ENCODE assay signal across 36 cellular contexts in genomic region chr6:20644667-20645370, GRCh38.
DNase-seq lines count a peak whose midpoint lies in the region; FAIRE-seq and TF ChIP-seq lines count a peak whose summit lies in the region.
"Had no signal": no experiment of that assay in that cellular context is flagged by ENCODE, and none has a peak within 500 bp of the region (broad histone marks: within the 10 kb centered on the region; RNA-seq: fewer than 3 reads in every experiment).

No MANE protein-coding gene starts in this region.

- POLR2A ChIA-PET in activated CD4-positive, alpha-beta memory T cell treated with anti-CD3 and anti-CD28 coated beads for 36 hours (lab: Charles Lee), result no interaction called here
- POLR2A ChIA-PET in activated CD4-positive, alpha-beta memory T cell treated with anti-CD3 and anti-CD28 coated beads, Interleukin-2, amount 10 ng/mL, durations not matched to agents 7 days and 5 days (lab: Charles Lee), result no interaction called here

- H3K36me3 ChIP-seq in mammary epithelial cell (ENCODE audit: insufficient read depth, low read length), result no peaks in the 10 kb centered on the region
- H3K36me3 ChIP-seq: ascending aorta, Peyer's patch, SJSA1, suprapubic skin had no signal

- H3K27me3 Mint-ChIP-seq in activated CD4-positive, alpha-beta memory T cell treated with anti-CD3 and anti-CD28 coated beads for 36 hours, result no peaks in the 10 kb centered on the region
- H3K27me3 Mint-ChIP-seq in activated CD4-positive, alpha-beta memory T cell treated with anti-CD3 and anti-CD28 coated beads, Interleukin-2, amount 10 ng/mL, durations not matched to agents 7 days and 5 days, result no peaks in the 10 kb centered on the region
- H3K27me3 Mint-ChIP-seq: activated CD8-positive, alpha-beta memory T cell treated with anti-CD3 and anti-CD28 coated beads, Interleukin-2, amount 10 ng/mL, durations not matched to agents 7 days and 5 days; activated naive CD4-positive, alpha-beta T cell treated with anti-CD3 and anti-CD28 coated beads, Interleukin-2, amount 50 U/mL, for 24 hours; naive B cell; stimulated activated naive B cell treated with anti-CD40 and anti-IgM and Interleukin-4, amounts not matched to agents 10 μg/mL and 1 μg/mL and 100 μg/mL, for 72 hours; T-cell had no signal

- in situ Hi-C loops in mammary epithelial cell (cut with MboI; ENCODE audit: low sequenced_read_pairs in 2 of 2), result no loop called here

- H2AFZ ChIP-seq in mammary epithelial cell (ENCODE audit: low read depth, low read length), result no peak overlapping the region
- H2AFZ ChIP-seq: hepatocyte had no signal

- no peaks in the 10 kb centered on the region for H3K79me2 ChIP-seq in mammary epithelial cell (ENCODE audit: insufficient read depth, low read length)
- H3K79me2 ChIP-seq: hepatocyte had no signal

- WGBS in mammary epithelial cell (ENCODE audit: low coverage, missing lambda C conversion rate), result 91% methylated on average over 5 of the region's 5 CpGs

- dilution Hi-C loops in mammary epithelial cell (cut with HindIII; ENCODE audit: low sequenced_read_pairs), result no loop called here

- H3K9ac ChIP-seq in mammary epithelial cell (ENCODE audit: insufficient read depth, low read length), result no peak overlapping the region
- H3K9ac ChIP-seq: BLaER1 had no signal

- no peak overlapping the region for H3K27ac Mint-ChIP-seq in activated CD4-positive, alpha-beta memory T cell treated with anti-CD3 and anti-CD28 coated beads for 36 hours
- H3K27ac Mint-ChIP-seq in activated CD4-positive, alpha-beta memory T cell treated with anti-CD3 and anti-CD28 coated beads, Interleukin-2, amount 10 ng/mL, durations not matched to agents 7 days and 5 days, result no peak overlapping the region
- H3K27ac Mint-ChIP-seq: activated CD8-positive, alpha-beta memory T cell treated with anti-CD3 and anti-CD28 coated beads, Interleukin-2, amount 10 ng/mL, durations not matched to agents 7 days and 5 days; activated naive CD4-positive, alpha-beta T cell treated with anti-CD3 and anti-CD28 coated beads, Interleukin-2, amount 50 U/mL, for 24 hours; activated T-cell treated with anti-CD3 and anti-CD28 coated beads, Interleukin-2, amount 50 U/mL, for 72 hours; naive B cell; stimulated activated naive B cell treated with anti-CD40 and anti-IgM and Interleukin-4, amounts not matched to agents 10 μg/mL and 1 μg/mL and 100 μg/mL, for 72 hours; T-cell had no signal

- no peak overlapping the region for H3K4me2 ChIP-seq in mammary epithelial cell (ENCODE audit: insufficient read depth, low read depth, low read length)
- H3K4me2 ChIP-seq: A549, hepatocyte had no signal

- FAIRE-seq in HTR-8/SVneo (lab: Jason Lieb, UNC) (no peak), GM12892 (lab: Jason Lieb, UNC) (no peak)
- FAIRE-seq: A549, frontal cortex, urothelium cell line had no signal

- no peaks in the 10 kb centered on the region for H3K9me3 Mint-ChIP-seq in activated CD4-positive, alpha-beta memory T cell treated with anti-CD3 and anti-CD28 coated beads for 36 hours
- H3K9me3 Mint-ChIP-seq in activated CD4-positive, alpha-beta memory T cell treated with anti-CD3 and anti-CD28 coated beads, Interleukin-2, amount 10 ng/mL, durations not matched to agents 7 days and 5 days, result no peaks in the 10 kb centered on the region
- H3K9me3 Mint-ChIP-seq: activated naive CD4-positive, alpha-beta T cell treated with anti-CD3 and anti-CD28 coated beads, Interleukin-2, amount 50 U/mL, for 24 hours; T-cell had no signal

- no peaks in the 10 kb centered on the region for H3K27me3 ChIP-seq in mammary epithelial cell (ENCODE audit: insufficient read depth, low read length)
- H3K27me3 ChIP-seq: ascending aorta, BLaER1, hepatocyte, Peyer's patch, SJSA1, spleen, suprapubic skin had no signal

- intact Hi-C loops in activated CD4-positive, alpha-beta memory T cell treated with anti-CD3 and anti-CD28 coated beads for 36 hours (cut with micrococcal nuclease), result no loop called here
- intact Hi-C loops in mammary epithelial cell (cut with micrococcal nuclease), result no loop called here

- no peaks in the 10 kb centered on the region for H4K20me1 ChIP-seq in mammary epithelial cell (ENCODE audit: insufficient read depth, low read length)
- H4K20me1 ChIP-seq: BLaER1 had no signal

- no peak overlapping the region for H3K27ac ChIP-seq in mammary epithelial cell (ENCODE audit: insufficient read depth, low read depth, low read length)
- H3K27ac ChIP-seq: A549, ascending aorta, BLaER1, epithelial cell of prostate, hepatocyte, left ventricle myocardium inferior, Peyer's patch, SJSA1, spleen, suprapubic skin had no signal

- BruUV-seq in mammary epithelial cell (replicated peaks; lab: Mats Ljungman, UMichigan), result no TSS peak

- no peak for TF ChIP-seq POLR2A in GM12892 (IDR thresholded peaks at IDR 0.05; ENCODE audit: low read depth, low read length)

- H3K4me3 ChIP-seq in mammary epithelial cell (replicated peaks in 1 of 3; ENCODE audit: insufficient read depth in 1 of 3, low read depth in 2 of 3, low read length in 3 of 3), result no peak overlapping the region
- H3K4me3 ChIP-seq: A549, ascending aorta, BLaER1, hepatocyte, left ventricle myocardium inferior, Peyer's patch, SJSA1, spleen, suprapubic skin had no signal

- peak; percentile 18 for DNase-seq in activated CD4-positive, alpha-beta memory T cell treated with anti-CD3 and anti-CD28 coated beads for 36 hours
- no peak for DNase-seq in activated CD4-positive, alpha-beta memory T cell treated with anti-CD3 and anti-CD28 coated beads, Interleukin-2, amount 10 ng/mL, durations not matched to agents 7 days and 5 days
- peak; percentile 13 for DNase-seq in HTR-8/SVneo (ENCODE audit: insufficient read length, low spot score)
- peak; percentile 30 for DNase-seq in mammary epithelial cell
- peak; percentile 27 for DNase-seq in non-pigmented ciliary epithelial cell (ENCODE audit: low read depth)
- DNase-seq in hepatic stellate cell (ENCODE audit: low spot score), result no peak
- no peak for DNase-seq in GM19240 (ENCODE audit: insufficient read length, low spot score)
- DNase-seq in GM12892 (ENCODE audit: insufficient read length), result no peak
- DNase-seq: activated CD4-positive, CD25-positive, alpha-beta regulatory T cell treated with anti-CD3 and anti-CD28 coated beads, Interleukin-2, amount 50 U/mL, for 72 hours; activated CD8-positive, alpha-beta memory T cell treated with anti-CD3 and anti-CD28 coated beads, Interleukin-2, amount 10 ng/mL, durations not matched to agents 7 days and 5 days; activated T-cell treated with anti-CD3 and anti-CD28 coated beads, Interleukin-2, amount 50 U/mL, for 72 hours; COR-L47; DMS79; KG1; left ventricle myocardium inferior; naive B cell; NCI-H1048; NCI-H187 treated with DMSO at 0.1 percent for 48 hours; NCI-H69; nucleus accumbens; Peyer's patch; retina; spleen; stimulated activated CD4-positive, alpha-beta T cell treated with anti-CD3 and anti-CD28 coated beads, Interleukin-2, amount 100 ng/mL, for 48 hours; stimulated activated naive B cell treated with anti-CD40 and anti-IgM and Interleukin-4, amounts not matched to agents 10 μg/mL and 1 μg/mL and 100 μg/mL, for 72 hours; T-cell had no signal

- no peak overlapping the region for H3K4me3 Mint-ChIP-seq in activated CD4-positive, alpha-beta memory T cell treated with anti-CD3 and anti-CD28 coated beads for 36 hours
- H3K4me3 Mint-ChIP-seq in activated CD4-positive, alpha-beta memory T cell treated with anti-CD3 and anti-CD28 coated beads, Interleukin-2, amount 10 ng/mL, durations not matched to agents 7 days and 5 days, result no peak overlapping the region
- H3K4me3 Mint-ChIP-seq: activated CD8-positive, alpha-beta memory T cell treated with anti-CD3 and anti-CD28 coated beads, Interleukin-2, amount 10 ng/mL, durations not matched to agents 7 days and 5 days; activated naive CD4-positive, alpha-beta T cell treated with anti-CD3 and anti-CD28 coated beads, Interleukin-2, amount 50 U/mL, for 24 hours; activated T-cell treated with anti-CD3 and anti-CD28 coated beads, Interleukin-2, amount 50 U/mL, for 72 hours; naive B cell; stimulated activated naive B cell treated with anti-CD40 and anti-IgM and Interleukin-4, amounts not matched to agents 10 μg/mL and 1 μg/mL and 100 μg/mL, for 72 hours; T-cell had no signal

- CTCF ChIA-PET in activated CD4-positive, alpha-beta memory T cell treated with anti-CD3 and anti-CD28 coated beads for 36 hours (lab: Charles Lee), result no interaction called here
- CTCF ChIA-PET in activated CD4-positive, alpha-beta memory T cell treated with anti-CD3 and anti-CD28 coated beads, Interleukin-2, amount 10 ng/mL, durations not matched to agents 7 days and 5 days (lab: Charles Lee), result no interaction called here
- CTCF ChIA-PET in mammary epithelial cell (lab: Charles Lee; ENCODE audit: low non-redundant PET), result no interaction called here

- H3K36me3 Mint-ChIP-seq in activated CD4-positive, alpha-beta memory T cell treated with anti-CD3 and anti-CD28 coated beads for 36 hours, result peaks cover 21% of the 10 kb centered on the region
- H3K36me3 Mint-ChIP-seq in activated CD4-positive, alpha-beta memory T cell treated with anti-CD3 and anti-CD28 coated beads, Interleukin-2, amount 10 ng/mL, durations not matched to agents 7 days and 5 days (ENCODE audit: low read depth), result peaks cover 20% of the 10 kb centered on the region

- no peak for TF ChIP-seq CTCF in mammary epithelial cell (conservative IDR thresholded peaks at IDR 0.05 in 1 of 2, IDR thresholded peaks at IDR 0.05 in 1 of 2; ENCODE audit: extremely low read depth in 1 of 2, insufficient read depth in 1 of 2, low read depth in 1 of 2, low read length in 2 of 2)

- H3K9me3 ChIP-seq in mammary epithelial cell (replicated peaks; ENCODE audit: insufficient read depth, low read length), result no peaks in the 10 kb centered on the region
- H3K9me3 ChIP-seq: A549, ascending aorta, BLaER1, Peyer's patch, SJSA1, suprapubic skin had no signal

- no peaks in the 10 kb centered on the region for H3K4me1 ChIP-seq in mammary epithelial cell (ENCODE audit: insufficient read depth, low read length)
- H3K4me1 ChIP-seq: ascending aorta, left ventricle myocardium inferior, Peyer's patch, SJSA1, spleen, suprapubic skin had no signal

- peaks cover 11% of the 10 kb centered on the region for H3K4me1 Mint-ChIP-seq in activated CD4-positive, alpha-beta memory T cell treated with anti-CD3 and anti-CD28 coated beads for 36 hours (ENCODE audit: low read depth)
- peaks cover 5% of the 10 kb centered on the region for H3K4me1 Mint-ChIP-seq in activated CD4-positive, alpha-beta memory T cell treated with anti-CD3 and anti-CD28 coated beads, Interleukin-2, amount 10 ng/mL, durations not matched to agents 7 days and 5 days
- H3K4me1 Mint-ChIP-seq: T-cell had no signal

Comparison
In these comparisons a context has a peak if more than half of its experiments do, and no peak if none do; other contexts are left out.
1. DNase-seq: peak in activated CD4-positive, alpha-beta memory T cell treated with anti-CD3 and anti-CD28 coated beads for 36 hours (single experiment), HTR-8/SVneo (single experiment), mammary epithelial cell (single experiment) and non-pigmented ciliary epithelial cell (single experiment); none in activated CD4-positive, alpha-beta memory T cell treated with anti-CD3 and anti-CD28 coated beads, Interleukin-2, amount 10 ng/mL, durations not matched to agents 7 days and 5 days (single experiment), hepatic stellate cell (single experiment), GM19240 (single experiment) and GM12892 (single experiment).